Comparison of ENCODE assay signal across 8 cellular contexts in genomic region chr4:145481164-145481941, GRCh38.
DNase-seq lines count a peak whose midpoint lies in the region; ATAC-seq and TF ChIP-seq lines count a peak whose summit lies in the region.

Gene SMAD1, plus strand, starts transcription at chr4:145481853. Its CDS starts 32,761 bp downstream, at chr4:145514614.

- peak within 1 kb of the TSS; percentile 65 to 83 for H3K27ac Mint-ChIP-seq in stimulated activated naive CD8-positive, alpha-beta T cell treated with anti-CD3 and anti-CD28 coated beads, Interleukin-15, amount 100 ng/mL, for 72 hours

- H3K9me3 Mint-ChIP-seq in stimulated activated naive CD8-positive, alpha-beta T cell treated with anti-CD3 and anti-CD28 coated beads, Interleukin-15, amount 100 ng/mL, for 72 hours, result no peaks in the 10 kb centered on the region

- in situ Hi-C loops in GM18951 (cut with MboI; ENCODE audit: low sequenced_read_pairs, unreplicated experiment), result no loop called here

- peaks cover 11% of the 10 kb centered on the region for H3K4me1 ChIP-seq in mucosa of stomach (ENCODE audit: control insufficient read depth, insufficient read depth, low read length)

- H3K4me3 Mint-ChIP-seq in stimulated activated naive CD8-positive, alpha-beta T cell treated with anti-CD3 and anti-CD28 coated beads, Interleukin-15, amount 100 ng/mL, for 72 hours, result peak within 1 kb of the TSS; percentile 80 to 84

- H3K9ac ChIP-seq in mucosa of stomach (ENCODE audit: low read length), result peak within 1 kb of the TSS; percentile 94

- H3K4me1 Mint-ChIP-seq in stimulated activated naive CD8-positive, alpha-beta T cell treated with anti-CD3 and anti-CD28 coated beads, Interleukin-15, amount 100 ng/mL, for 72 hours, result peaks cover 11% of the 10 kb centered on the region

- H3K4me3 ChIP-seq in mucosa of stomach (ENCODE audit: low read length), result peak within 1 kb of the TSS; percentile 57

- H3K27me3 Mint-ChIP-seq in stimulated activated naive CD8-positive, alpha-beta T cell treated with anti-CD3 and anti-CD28 coated beads, Interleukin-15, amount 100 ng/mL, for 72 hours, result peaks cover 28% of the 10 kb centered on the region

- no peaks in the 10 kb centered on the region for H3K9me3 ChIP-seq in mucosa of stomach (ENCODE audit: control insufficient read depth, low read length)

- H3K27me3 ChIP-seq in mucosa of stomach (ENCODE audit: control insufficient read depth, insufficient read depth, low read length), result no peaks in the 10 kb centered on the region

- no peaks in the 10 kb centered on the region for H3K36me3 ChIP-seq in mucosa of stomach (ENCODE audit: control insufficient read depth, insufficient read depth, low read length)

- TF ChIP-seq POLR2A in GM18951 (IDR thresholded peaks at IDR 0.05; ENCODE audit: extremely low read depth, insufficient read depth, insufficient read length), result peak; percentile 45

- peak; percentile 56 for ATAC-seq in HG03135 (IDR thresholded peaks at IDR 0.05; ENCODE audit: unreplicated experiment)
- ATAC-seq in stimulated activated naive CD8-positive, alpha-beta T cell treated with anti-CD3 and anti-CD28 coated beads, Interleukin-15, amount 100 ng/mL, for 72 hours, result peak; percentile 70

- DNase-seq in AML-193 (lab: John Stamatoyannopoulos, UW) (peak; percentile 54), NCI-H510A treated with DMSO at 0.1 percent for 48 hours (lab: John Stamatoyannopoulos, UW) (peak; percentile 34), fibroblast of gingiva (ENCODE audit: low read depth) (peak; percentile 90)
- DNase-seq in activated T-cell treated with anti-CD3 and anti-CD28 coated beads, Interleukin-2, amount 50 U/mL, for 1 hour, result peak; percentile 29
- DNase-seq in stimulated activated naive CD8-positive, alpha-beta T cell treated with anti-CD3 and anti-CD28 coated beads, Interleukin-15, amount 100 ng/mL, for 72 hours, result peak; percentile 34 to 39

Comparison
In these comparisons a context has a peak if more than half of its experiments do, and no peak if none do; other contexts are left out.
1. Peak in every context shown above with its lines: DNase-seq, ATAC-seq and H3K4me3 ChIP-seq.
2. DNase-seq: peak in every context shown above with its lines; median percentile 90 in fibroblast of gingiva; 54 in AML-193; 36 in stimulated activated naive CD8-positive, alpha-beta T cell treated with anti-CD3 and anti-CD28 coated beads, Interleukin-15, amount 100 ng/mL, for 72 hours; 34 in NCI-H510A treated with DMSO at 0.1 percent for 48 hours; 29 in activated T-cell treated with anti-CD3 and anti-CD28 coated beads, Interleukin-2, amount 50 U/mL, for 1 hour.